ENCODE assay signal across 8 cellular contexts in the genomic region with DNA sequence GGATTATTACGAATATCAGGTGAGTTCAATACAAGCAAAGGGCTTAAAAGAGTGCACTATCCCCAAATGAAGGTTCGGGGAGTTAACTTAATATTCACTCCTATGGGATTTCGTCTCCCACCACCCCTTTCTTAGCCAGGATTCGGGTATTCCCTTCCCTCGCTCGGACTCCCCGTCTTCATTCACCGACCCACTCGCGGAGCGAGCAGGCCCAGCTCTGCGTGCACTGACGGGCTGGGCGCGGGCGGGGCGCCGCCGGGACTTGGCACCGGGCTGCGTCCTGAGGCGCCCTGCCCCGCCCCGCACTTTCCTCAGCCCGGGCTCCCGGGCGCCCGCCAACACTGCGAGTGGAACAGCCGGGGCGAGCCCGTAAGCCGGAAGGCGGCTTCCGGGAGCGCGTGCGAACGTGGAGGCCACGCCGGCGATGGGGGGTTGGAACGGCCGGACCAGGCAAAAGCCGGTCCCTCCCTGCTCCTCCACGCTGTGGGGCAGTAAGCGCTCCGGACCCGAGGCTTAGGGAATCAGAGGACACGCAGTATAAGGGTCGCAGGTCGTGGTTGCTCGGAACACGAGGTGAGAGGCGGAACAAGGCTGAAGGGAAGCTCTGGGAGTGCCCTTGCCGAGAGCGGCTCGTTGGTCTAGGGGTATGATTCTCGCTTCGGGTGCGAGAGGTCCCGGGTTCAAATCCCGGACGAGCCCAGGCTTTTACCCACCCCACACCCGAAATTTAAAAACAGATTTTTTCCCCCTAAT. TPM values are rescaled to one million over a fixed set of nuclear protein-coding genes. Genes with fewer than 3 reads are reported as not detected.
DNase-seq lines count a peak whose midpoint lies in the region; ATAC-seq and TF ChIP-seq lines count a peak whose summit lies in the region.

No MANE protein-coding gene starts in this region.

- intact Hi-C loops in natural killer cell (cut with micrococcal nuclease): no loop called here

- no peaks in the 10 kb centered on the region for H3K27me3 ChIP-seq in KMS-11 (ENCODE audit: insufficient read depth, low read depth)

- H3K4me1 Mint-ChIP-seq in natural killer cell: peaks cover 33 to 35% of the 10 kb centered on the region in 2 donors

- peak; percentile 74 for DNase-seq in DMS79 treated with DMSO at 0.1 percent for 48 hours (lab: John Stamatoyannopoulos, UW)
- peak; percentile 71 for DNase-seq in activated T-helper 1 cell treated with Interleukin-2 at 50 U/mL for 16 hours (ENCODE audit: low read depth)
- DNase-seq in fibroblast of gingiva (ENCODE audit: low read depth): peak; percentile 87
- peak; percentile 84 for DNase-seq in natural killer cell
- DNase-seq in stimulated activated naive CD4-positive, alpha-beta T cell (lab: John Stamatoyannopoulos, UW): peak; percentile 81 to 94 (median 84)

- peak overlapping the region; percentile 90 for H3K27ac ChIP-seq in KMS-11

- H4K20me1 ChIP-seq in KMS-11 (ENCODE audit: insufficient read depth): no peaks in the 10 kb centered on the region

- H3K4me3 ChIP-seq in KMS-11 (IDR thresholded peaks at IDR 0.05; ENCODE audit: insufficient read depth, low read depth, low read length): peak overlapping the region; percentile 48

- no peaks in the 10 kb centered on the region for H3K79me2 ChIP-seq in KMS-11 (ENCODE audit: insufficient read depth, low read depth)

- ATAC-seq in GM21786 (IDR thresholded peaks at IDR 0.05; ENCODE audit: unreplicated experiment) (peak; percentile 53), natural killer cell (peak; percentile 59 to 72 (median 68))

- H3K36me3 Mint-ChIP-seq in natural killer cell: peaks cover 7% of the 10 kb centered on the region

- H2AFZ ChIP-seq in KMS-11 (ENCODE audit: low read depth): peak overlapping the region; percentile 96

- H3K36me3 ChIP-seq in KMS-11 (ENCODE audit: insufficient read depth): no peaks in the 10 kb centered on the region

- no peaks in the 10 kb centered on the region for H3K9me3 Mint-ChIP-seq in natural killer cell

- peak overlapping the region; percentile 92 for H3K4me3 Mint-ChIP-seq in natural killer cell

- H3K4me1 ChIP-seq in KMS-11 (ENCODE audit: low read depth, poor library complexity, severe bottlenecking): peaks cover 33% of the 10 kb centered on the region

- peak overlapping the region; percentile 95 to 97 for H3K27ac Mint-ChIP-seq in natural killer cell

- peaks cover 0 to 6% of the 10 kb centered on the region in 2 donors for H3K27me3 Mint-ChIP-seq in natural killer cell (ENCODE audit: low read depth in 2 of 2)

- TF ChIP-seq CTCF in KMS-11 (conservative IDR thresholded peaks at IDR 0.05; ENCODE audit: low read depth, low read length) (no peak), natural killer cell (IDR thresholded peaks at IDR 0.05) (no peak)

- H3K4me2 ChIP-seq in KMS-11: peak overlapping the region; percentile 82

- H3K9ac ChIP-seq in KMS-11: peak overlapping the region; percentile 97

TF ChIP-seq in PFSK-1, 5 proteins besides CTCF, POLR2A, EP300 and RAD21:
- TF ChIP-seq, protein P1, sequence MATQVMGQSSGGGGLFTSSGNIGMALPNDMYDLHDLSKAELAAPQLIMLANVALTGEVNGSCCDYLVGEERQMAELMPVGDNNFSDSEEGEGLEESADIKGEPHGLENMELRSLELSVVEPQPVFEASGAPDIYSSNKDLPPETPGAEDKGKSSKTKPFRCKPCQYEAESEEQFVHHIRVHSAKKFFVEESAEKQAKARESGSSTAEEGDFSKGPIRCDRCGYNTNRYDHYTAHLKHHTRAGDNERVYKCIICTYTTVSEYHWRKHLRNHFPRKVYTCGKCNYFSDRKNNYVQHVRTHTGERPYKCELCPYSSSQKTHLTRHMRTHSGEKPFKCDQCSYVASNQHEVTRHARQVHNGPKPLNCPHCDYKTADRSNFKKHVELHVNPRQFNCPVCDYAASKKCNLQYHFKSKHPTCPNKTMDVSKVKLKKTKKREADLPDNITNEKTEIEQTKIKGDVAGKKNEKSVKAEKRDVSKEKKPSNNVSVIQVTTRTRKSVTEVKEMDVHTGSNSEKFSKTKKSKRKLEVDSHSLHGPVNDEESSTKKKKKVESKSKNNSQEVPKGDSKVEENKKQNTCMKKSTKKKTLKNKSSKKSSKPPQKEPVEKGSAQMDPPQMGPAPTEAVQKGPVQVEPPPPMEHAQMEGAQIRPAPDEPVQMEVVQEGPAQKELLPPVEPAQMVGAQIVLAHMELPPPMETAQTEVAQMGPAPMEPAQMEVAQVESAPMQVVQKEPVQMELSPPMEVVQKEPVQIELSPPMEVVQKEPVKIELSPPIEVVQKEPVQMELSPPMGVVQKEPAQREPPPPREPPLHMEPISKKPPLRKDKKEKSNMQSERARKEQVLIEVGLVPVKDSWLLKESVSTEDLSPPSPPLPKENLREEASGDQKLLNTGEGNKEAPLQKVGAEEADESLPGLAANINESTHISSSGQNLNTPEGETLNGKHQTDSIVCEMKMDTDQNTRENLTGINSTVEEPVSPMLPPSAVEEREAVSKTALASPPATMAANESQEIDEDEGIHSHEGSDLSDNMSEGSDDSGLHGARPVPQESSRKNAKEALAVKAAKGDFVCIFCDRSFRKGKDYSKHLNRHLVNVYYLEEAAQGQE (IDR thresholded peaks at IDR 0.05; ENCODE audit: insufficient read depth in 1 of 2, low read depth in 2 of 2, low read length in 2 of 2): no peak; a peak in 1 of 4 replicates
- peak; percentile 76; the same call in 1 of the 2 replicates for TF ChIP-seq SIN3A (IDR thresholded peaks at IDR 0.05; ENCODE audit: borderline replicate concordance, insufficient read depth, low read length)
- peak; percentile 47 for TF ChIP-seq FOXP2 (optimal IDR thresholded peaks at IDR 0.05; ENCODE audit: borderline replicate concordance, extremely low read depth, extremely low read length, insufficient read depth)
- TF ChIP-seq POLR2AphosphoS5 (IDR thresholded peaks at IDR 0.05; ENCODE audit: low read depth, low read length): peak; percentile 61; the same call in 1 of the 2 replicates
- no peak; the same call in 1 of the 2 replicates for TF ChIP-seq TAF1 (IDR thresholded peaks at IDR 0.05; ENCODE audit: borderline replicate concordance, insufficient read depth, low read length)

RNA-seq across cellular contexts. Expression of a gene that starts 7.5 kb away (rescaled TPM):
- 39.9 TPM for polyA plus RNA-seq in PFSK-1 (2012; ENCODE audit: insufficient read length, low read depth)
- total RNA-seq in natural killer cell: 1 to 10 TPM; 3.4 to 4.6 (median 4.0) TPM

Comparison
In these comparisons a context has a peak if more than half of its experiments do, and no peak if none do; other contexts are left out.
1. Peak in every context shown above with its lines: DNase-seq, ATAC-seq, H3K4me3 ChIP-seq and H3K27ac ChIP-seq.